ENCODE assay signal across 8 cellular contexts in genomic region chr19:1855828-1856255, GRCh38. TPM values are rescaled to one million over a fixed set of nuclear protein-coding genes. Genes with fewer than 3 reads are reported as not detected.
DNase-seq lines count a peak whose midpoint lies in the region; ATAC-seq and TF ChIP-seq lines count a peak whose summit lies in the region.

No MANE protein-coding gene starts in this region.

- DNase-seq in stimulated activated CD4-positive, alpha-beta T cell treated with anti-CD3 and anti-CD28 coated beads, Interleukin-4, amount 100 ng/mL, for 24 hours = peak; percentile 33
- no peak for DNase-seq in stimulated activated CD4-positive, alpha-beta T cell treated with anti-CD3 and anti-CD28 coated beads, Interleukin-4, amount 100 ng/mL, for 4 hours
- DNase-seq in right lobe of liver (peak; percentile 40 to 66 (median 60)), type B pancreatic cell (ENCODE audit: extremely low spot score, unreplicated experiment) (no peak), posterior vena cava (ENCODE audit: low spot score) (no peak), cortex of kidney (lab: John Stamatoyannopoulos, UW) (no peak)

- H3K9me3 ChIP-seq in right lobe of liver = no peaks in the 10 kb centered on the region

- intact Hi-C loops in right lobe of liver (cut with DNase I) (no loop called here), posterior vena cava (cut with DNase I) (no loop called here)

- peak overlapping the region in 2 of 3 donors; percentile 10 to 19 for H3K4me3 ChIP-seq in right lobe of liver

- 55% methylated on average over 6 of the region's 13 CpGs for WGBS in right lobe of liver (ENCODE audit: insufficient coverage, low coverage, low lambda C conversion rate, missing lambda C conversion rate)

- H3K36me3 Mint-ChIP-seq in activated naive CD4-positive, alpha-beta T cell treated with anti-CD3 and anti-CD28 coated beads, Interleukin-2, amount 50 U/mL, for 24 hours = no peaks in the 10 kb centered on the region
- H3K36me3 Mint-ChIP-seq in type B pancreatic cell = no peaks in the 10 kb centered on the region

- peaks cover 56% of the 10 kb centered on the region for H3K4me1 Mint-ChIP-seq in activated naive CD4-positive, alpha-beta T cell treated with anti-CD3 and anti-CD28 coated beads, Interleukin-2, amount 50 U/mL, for 24 hours
- H3K4me1 Mint-ChIP-seq in type B pancreatic cell (ENCODE audit: unreplicated experiment) = peaks cover 11% of the 10 kb centered on the region

- peaks cover 0 to 53% (median 16%) of the 10 kb centered on the region in 4 donors for H3K4me1 ChIP-seq in right lobe of liver

- peak overlapping the region; percentile 78 for H3K4me3 Mint-ChIP-seq in activated naive CD4-positive, alpha-beta T cell treated with anti-CD3 and anti-CD28 coated beads, Interleukin-2, amount 50 U/mL, for 24 hours
- peak overlapping the region; percentile 74 for H3K4me3 Mint-ChIP-seq in type B pancreatic cell

- no peaks in the 10 kb centered on the region for H3K36me3 ChIP-seq in right lobe of liver

- H3K27me3 ChIP-seq in right lobe of liver = no peaks in the 10 kb centered on the region

- peak overlapping the region; percentile 49 to 89 (median 77) for H3K27ac ChIP-seq in right lobe of liver

- no peak for ATAC-seq in right lobe of liver
- ATAC-seq in HG02981 (IDR thresholded peaks at IDR 0.05; ENCODE audit: unreplicated experiment) = no peak

- TF ChIP-seq POLR2A in right lobe of liver (IDR thresholded peaks at IDR 0.05) = no peak

- H3K9me3 Mint-ChIP-seq in activated naive CD4-positive, alpha-beta T cell treated with anti-CD3 and anti-CD28 coated beads, Interleukin-2, amount 50 U/mL, for 24 hours = no peaks in the 10 kb centered on the region
- H3K9me3 Mint-ChIP-seq in type B pancreatic cell = no peaks in the 10 kb centered on the region

- H3K27me3 Mint-ChIP-seq in activated naive CD4-positive, alpha-beta T cell treated with anti-CD3 and anti-CD28 coated beads, Interleukin-2, amount 50 U/mL, for 24 hours = no peaks in the 10 kb centered on the region
- no peaks in the 10 kb centered on the region for H3K27me3 Mint-ChIP-seq in type B pancreatic cell

- TF ChIP-seq CTCF in right lobe of liver (IDR thresholded peaks at IDR 0.05) (no peak), type B pancreatic cell (conservative IDR thresholded peaks at IDR 0.05) (no peak)

- H3K27ac Mint-ChIP-seq in activated naive CD4-positive, alpha-beta T cell treated with anti-CD3 and anti-CD28 coated beads, Interleukin-2, amount 50 U/mL, for 24 hours = no peak overlapping the region
- H3K27ac Mint-ChIP-seq in type B pancreatic cell = peak overlapping the region; percentile 73

RNA-seq across cellular contexts. Expression of gene KLF16, which starts 7.5 kb away (rescaled TPM):
- 10 to 100 TPM in 5 of 6 experiments, 1 to 10 TPM in 1; 9.9 to 23.6 (median 10.8) TPM for total RNA-seq in right lobe of liver
- 17.9 and 18.1 TPM in 2 replicates for total RNA-seq in type B pancreatic cell (ENCODE audit: low replicate concordance)
- total RNA-seq in posterior vena cava = 10 to 100 TPM in 1 of 2 donors, 1 to 10 TPM in 1; 9.4 to 16.2 TPM

RNA-seq across cellular contexts. Expression of gene REXO1, which starts 7.6 kb away (rescaled TPM):
- total RNA-seq in right lobe of liver (10 to 100 TPM in 4 of 6 experiments, 1 to 10 TPM in 2; 8.0 to 17.7 (median 12.6) TPM), type B pancreatic cell (ENCODE audit: low replicate concordance) (36.4 and 37.9 TPM in 2 replicates), posterior vena cava (10 to 100 TPM; 22.8 to 27.4 TPM)

RNA-seq across cellular contexts. Expression of gene ABHD17A, which starts 29.5 kb away (rescaled TPM):
- total RNA-seq in right lobe of liver = 10 to 100 TPM; 20.4 to 49.5 (median 23.5) TPM
- total RNA-seq in type B pancreatic cell (ENCODE audit: low replicate concordance) = 60.4 and 62.0 TPM in 2 replicates
- 10 to 100 TPM; 49.9 to 51.4 TPM for total RNA-seq in posterior vena cava

RNA-seq across cellular contexts. Expression of gene ATP8B3, which starts 43.8 kb away (rescaled TPM):
- total RNA-seq in right lobe of liver = 1 to 10 TPM in 5 of 6 experiments, under 1 TPM in 1; 0.86 to 5.7 (median 3.1) TPM
- 0.48 and 1.5 TPM in 2 replicates for total RNA-seq in type B pancreatic cell (ENCODE audit: low replicate concordance)
- 1 to 10 TPM; 1.1 to 2.0 TPM for total RNA-seq in posterior vena cava

RNA-seq across cellular contexts. Expression of gene ADAT3, which starts 49.4 kb away (rescaled TPM):
- total RNA-seq in right lobe of liver = 1 to 10 TPM; 1.8 to 5.3 (median 2.7) TPM
- 12.1 and 13.9 TPM in 2 replicates for total RNA-seq in type B pancreatic cell (ENCODE audit: low replicate concordance)
- total RNA-seq in posterior vena cava = 1 to 10 TPM; 3.0 to 3.6 TPM

Comparison
In these comparisons a context has a peak if more than half of its experiments do, and no peak if none do; other contexts are left out.
1. DNase-seq: peak in stimulated activated CD4-positive, alpha-beta T cell treated with anti-CD3 and anti-CD28 coated beads, Interleukin-4, amount 100 ng/mL, for 24 hours (single experiment) and right lobe of liver (3 of 3); none in stimulated activated CD4-positive, alpha-beta T cell treated with anti-CD3 and anti-CD28 coated beads, Interleukin-4, amount 100 ng/mL, for 4 hours (0 of 2), type B pancreatic cell (single experiment), posterior vena cava (single experiment) and cortex of kidney (single experiment).